ENCODE assay signal across 23 cellular contexts in the genomic region with DNA sequence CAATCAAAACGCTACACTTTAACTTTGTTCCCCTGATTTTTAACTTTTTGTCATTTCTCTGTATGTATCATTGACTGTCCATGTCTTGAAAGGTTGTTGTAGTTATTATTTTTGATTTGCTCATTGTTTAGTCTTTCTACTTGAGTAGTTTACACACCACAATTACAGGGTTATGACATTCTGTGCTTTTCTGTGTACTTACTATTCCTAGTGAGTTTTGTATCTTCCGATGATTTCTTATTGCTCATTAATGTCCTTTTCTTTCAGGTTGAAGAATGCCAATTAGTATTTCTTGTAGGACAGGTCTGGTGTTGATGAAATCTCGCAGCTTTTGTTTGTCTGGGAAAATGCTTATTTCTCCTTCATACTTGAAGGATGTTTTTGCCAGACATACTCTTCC.
"Had no signal": no experiment of that assay in that cellular context is flagged by ENCODE, and none has a peak within 500 bp of the region (broad histone marks: within the 10 kb centered on the region; RNA-seq: fewer than 3 reads in every experiment).

No MANE protein-coding gene starts in this region.

- H3K4me3 ChIP-seq: breast epithelium, MG63, SK-N-MC had no signal

- H3K9me3 ChIP-seq: breast epithelium, MG63 had no signal

- H3K36me3 ChIP-seq: breast epithelium, MG63, WERI-Rb-1 had no signal

- DNase-seq: activated CD4-positive, alpha-beta memory T cell treated with anti-CD3 and anti-CD28 coated beads, Interleukin-2, amount 10 ng/mL, durations not matched to agents 7 days and 5 days; activated CD4-positive, alpha-beta T cell treated with anti-CD3 and anti-CD28 coated beads for 36 hours; activated CD4-positive, alpha-beta T cell treated with anti-CD3 and anti-CD28 coated beads, Interleukin-2, amount 50 U/mL, for 1 hour; activated naive CD4-positive, alpha-beta T cell; activated T-cell treated with anti-CD3 and anti-CD28 coated beads for 4 hours; activated T-cell treated with anti-CD3 and anti-CD28 coated beads, Interleukin-2, amount 50 U/mL, for 72 hours; aorta; caudate nucleus; MG63; MV-4-11; NCI-H1092 treated with DMSO at 0.1 percent for 48 hours; NCI-H1417 treated with DMSO at 0.1 percent for 48 hours; NCI-H1694; NCI-H2029; NCI-H345; NCI-H510A; NCI-H526 treated with DMSO at 0.1 percent for 48 hours; NCI-H82; SIG-M5; T-helper 1 cell; WERI-Rb-1 had no signal

- H3K4me1 ChIP-seq: breast epithelium had no signal

- ATAC-seq: activated CD4-positive, alpha-beta T cell treated with anti-CD3 and anti-CD28 coated beads for 36 hours; activated T-cell treated with anti-CD3 and anti-CD28 coated beads, Interleukin-2, amount 50 U/mL, for 72 hours had no signal

- H3K27me3 ChIP-seq: breast epithelium, MG63 had no signal

- H3K27ac ChIP-seq: breast epithelium, SK-N-MC, WERI-Rb-1 had no signal
